Comparison of ENCODE assay signal across 1 cellular context in the genomic region with DNA sequence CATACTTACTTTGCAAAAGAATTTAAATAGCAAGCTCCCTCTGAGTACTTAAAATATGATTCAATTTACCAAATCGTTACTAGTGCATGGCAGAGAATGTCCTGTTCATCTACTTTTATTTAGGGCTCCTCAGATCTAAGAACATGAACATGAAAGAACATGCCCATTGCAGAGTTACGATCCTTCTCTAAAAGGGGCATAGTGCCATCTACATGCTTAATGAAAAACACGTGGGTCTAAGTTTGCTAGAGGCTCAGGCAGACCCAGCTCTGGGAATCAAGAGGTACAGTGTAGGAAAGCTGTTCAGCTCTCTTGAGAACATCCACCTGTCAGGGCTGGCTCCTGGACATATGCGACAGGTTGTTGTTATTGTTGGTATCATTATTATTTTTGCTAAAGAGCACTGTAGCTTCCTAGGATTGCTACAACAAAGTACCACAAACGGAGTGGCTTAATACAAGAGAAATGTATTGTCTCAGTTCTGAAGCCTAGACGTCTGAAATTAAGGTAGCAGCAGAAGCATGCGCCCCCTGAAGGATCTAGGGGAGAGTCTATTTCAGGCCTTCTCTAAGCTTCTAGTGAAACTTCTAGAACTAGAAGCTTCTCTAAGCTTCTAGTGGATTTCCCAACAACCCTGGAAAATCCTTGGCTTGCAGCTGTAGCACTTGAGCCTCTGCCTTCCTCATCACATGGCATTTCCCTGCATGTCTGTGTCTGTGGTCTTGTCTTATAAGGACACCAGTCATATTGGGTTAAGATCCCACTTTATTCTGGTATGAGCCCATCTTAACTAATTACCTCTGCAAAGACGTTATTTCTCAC.
TF ChIP-seq lines count a peak whose summit lies in the region.

No MANE protein-coding gene starts in this region.

TF ChIP-seq in HepG2, 621 proteins besides CTCF, POLR2A, EP300 and RAD21 (continued from another document):
- TF ChIP-seq, protein P1, sequence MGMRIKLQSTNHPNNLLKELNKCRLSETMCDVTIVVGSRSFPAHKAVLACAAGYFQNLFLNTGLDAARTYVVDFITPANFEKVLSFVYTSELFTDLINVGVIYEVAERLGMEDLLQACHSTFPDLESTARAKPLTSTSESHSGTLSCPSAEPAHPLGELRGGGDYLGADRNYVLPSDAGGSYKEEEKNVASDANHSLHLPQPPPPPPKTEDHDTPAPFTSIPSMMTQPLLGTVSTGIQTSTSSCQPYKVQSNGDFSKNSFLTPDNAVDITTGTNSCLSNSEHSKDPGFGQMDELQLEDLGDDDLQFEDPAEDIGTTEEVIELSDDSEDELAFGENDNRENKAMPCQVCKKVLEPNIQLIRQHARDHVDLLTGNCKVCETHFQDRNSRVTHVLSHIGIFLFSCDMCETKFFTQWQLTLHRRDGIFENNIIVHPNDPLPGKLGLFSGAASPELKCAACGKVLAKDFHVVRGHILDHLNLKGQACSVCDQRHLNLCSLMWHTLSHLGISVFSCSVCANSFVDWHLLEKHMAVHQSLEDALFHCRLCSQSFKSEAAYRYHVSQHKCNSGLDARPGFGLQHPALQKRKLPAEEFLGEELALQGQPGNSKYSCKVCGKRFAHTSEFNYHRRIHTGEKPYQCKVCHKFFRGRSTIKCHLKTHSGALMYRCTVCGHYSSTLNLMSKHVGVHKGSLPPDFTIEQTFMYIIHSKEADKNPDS (CRISPR knock-in tag; IDR thresholded peaks at IDR 0.05), result no peak
- TF ChIP-seq, protein P2, sequence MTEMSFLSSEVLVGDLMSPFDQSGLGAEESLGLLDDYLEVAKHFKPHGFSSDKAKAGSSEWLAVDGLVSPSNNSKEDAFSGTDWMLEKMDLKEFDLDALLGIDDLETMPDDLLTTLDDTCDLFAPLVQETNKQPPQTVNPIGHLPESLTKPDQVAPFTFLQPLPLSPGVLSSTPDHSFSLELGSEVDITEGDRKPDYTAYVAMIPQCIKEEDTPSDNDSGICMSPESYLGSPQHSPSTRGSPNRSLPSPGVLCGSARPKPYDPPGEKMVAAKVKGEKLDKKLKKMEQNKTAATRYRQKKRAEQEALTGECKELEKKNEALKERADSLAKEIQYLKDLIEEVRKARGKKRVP (CRISPR knock-in tag; IDR thresholded peaks at IDR 0.05), result no peak
- no peak for TF ChIP-seq ZFP62 (CRISPR knock-in tag; IDR thresholded peaks at IDR 0.05)
- TF ChIP-seq, protein P3, sequence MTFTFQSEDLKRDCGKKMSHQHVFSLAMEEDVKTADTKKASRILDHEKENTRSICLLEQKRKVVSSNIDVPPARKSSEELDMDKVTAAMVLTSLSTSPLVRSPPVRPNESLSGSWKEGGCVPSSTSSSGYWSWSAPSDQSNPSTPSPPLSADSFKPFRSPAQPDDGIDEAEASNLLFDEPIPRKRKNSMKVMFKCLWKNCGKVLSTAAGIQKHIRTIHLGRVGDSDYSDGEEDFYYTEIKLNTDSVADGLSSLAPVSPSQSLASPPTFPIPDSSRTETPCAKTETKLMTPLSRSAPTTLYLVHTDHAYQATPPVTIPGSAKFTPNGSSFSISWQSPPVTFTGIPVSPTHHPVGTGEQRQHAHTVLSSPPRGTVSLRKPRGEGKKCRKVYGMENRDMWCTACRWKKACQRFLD (CRISPR knock-in tag; IDR thresholded peaks at IDR 0.05; ENCODE audit: borderline replicate concordance), result no peak
